Comparison of ENCODE assay signal across 8 cellular contexts in the genomic region with DNA sequence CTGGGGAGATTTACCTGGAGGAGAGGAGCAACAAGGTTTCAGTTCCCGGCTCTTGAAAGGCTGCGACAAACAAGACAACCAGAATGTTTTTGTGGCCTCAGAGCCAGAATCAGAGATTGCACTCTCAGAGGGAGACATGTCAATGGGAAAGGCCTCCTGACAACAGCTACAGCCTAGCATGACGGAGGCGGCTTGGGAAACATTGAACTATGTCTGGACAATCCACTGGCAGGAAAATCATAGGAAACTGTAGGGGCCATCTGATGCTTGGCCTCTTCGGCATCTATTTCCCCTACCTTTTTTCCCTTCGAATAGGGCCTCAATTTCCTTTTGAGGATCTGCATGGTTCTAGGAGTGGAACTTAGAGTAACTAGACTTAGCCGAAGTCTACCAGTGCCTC.
"Had no signal": no experiment of that assay in that cellular context is flagged by ENCODE, and none has a peak within 500 bp of the region (broad histone marks: within the 10 kb centered on the region; RNA-seq: fewer than 3 reads in every experiment).

No MANE protein-coding gene starts in this region.

- H3K27ac ChIP-seq: HL-60 had no signal

- DNase-seq: GOT3, H7, HFFc6 had no signal

- H3K4me1 ChIP-seq: HAP-1 had no signal

- H3K36me3 ChIP-seq: HAP-1 had no signal

- H3K27ac Mint-ChIP-seq: HFFc6 had no signal

- H3K9me3 Mint-ChIP-seq: HFFc6 had no signal

- ATAC-seq: HCT116, HepG2, K562 had no signal

- H3K4me3 ChIP-seq: HAP-1, K562 had no signal

- H3K9me3 ChIP-seq: HAP-1 had no signal

- FAIRE-seq: HepG2, K562 had no signal

- H3K4me3 Mint-ChIP-seq: HFFc6 had no signal
